In genomic region chr7:148336411-148336810, GRCh38 we compare ENCODE assay signal across 18 cellular contexts.
"Had no signal": no experiment of that assay in that cellular context is flagged by ENCODE, and none has a peak within 500 bp of the region (broad histone marks: within the 10 kb centered on the region; RNA-seq: fewer than 3 reads in every experiment).

No MANE protein-coding gene starts in this region.

- H3K27ac Mint-ChIP-seq: activated CD4-positive, alpha-beta memory T cell treated with anti-CD3 and anti-CD28 coated beads, Interleukin-2, amount 10 ng/mL, durations not matched to agents 7 days and 5 days; activated CD8-positive, alpha-beta memory T cell treated with anti-CD3 and anti-CD28 coated beads, Interleukin-2, amount 10 ng/mL, durations not matched to agents 7 days and 5 days; activated naive CD8-positive, alpha-beta T cell treated with anti-CD3 and anti-CD28 coated beads for 36 hours; mesothelial cell of epicardium; nephron progenitor cell; stimulated activated naive B cell treated with anti-CD40 and anti-IgM and Interleukin-4, amounts not matched to agents 10 μg/mL and 1 μg/mL and 100 μg/mL, for 72 hours had no signal

- H3K4me1 Mint-ChIP-seq: activated CD4-positive, alpha-beta memory T cell treated with anti-CD3 and anti-CD28 coated beads, Interleukin-2, amount 10 ng/mL, durations not matched to agents 7 days and 5 days had no signal

- DNase-seq: activated CD4-positive, alpha-beta memory T cell treated with anti-CD3 and anti-CD28 coated beads, Interleukin-2, amount 10 ng/mL, durations not matched to agents 7 days and 5 days; activated CD4-positive, alpha-beta T cell treated with anti-CD3 and anti-CD28 coated beads for 48 hours; activated CD4-positive, CD25-positive, alpha-beta regulatory T cell; activated CD8-positive, alpha-beta memory T cell treated with anti-CD3 and anti-CD28 coated beads, Interleukin-2, amount 10 ng/mL, durations not matched to agents 7 days and 5 days; activated naive CD8-positive, alpha-beta T cell treated with anti-CD3 and anti-CD28 coated beads for 36 hours; amniotic stem cell; cortex of kidney; effector CD8-positive, alpha-beta T cell; kidney glomerular epithelial cell; nephron progenitor cell; occipital lobe; posterior cingulate gyrus; retina; stimulated activated naive B cell treated with anti-CD40 and anti-IgM and Interleukin-4, amounts not matched to agents 10 μg/mL and 1 μg/mL and 100 μg/mL, for 72 hours; T1000 had no signal

- H3K36me3 Mint-ChIP-seq: activated naive CD8-positive, alpha-beta T cell treated with anti-CD3 and anti-CD28 coated beads for 36 hours; brain; mesothelial cell of epicardium had no signal

- H3K4me3 Mint-ChIP-seq: activated CD4-positive, alpha-beta memory T cell treated with anti-CD3 and anti-CD28 coated beads, Interleukin-2, amount 10 ng/mL, durations not matched to agents 7 days and 5 days; activated CD8-positive, alpha-beta memory T cell treated with anti-CD3 and anti-CD28 coated beads, Interleukin-2, amount 10 ng/mL, durations not matched to agents 7 days and 5 days; activated naive CD8-positive, alpha-beta T cell treated with anti-CD3 and anti-CD28 coated beads for 36 hours; mesothelial cell of epicardium; nephron progenitor cell; stimulated activated naive B cell treated with anti-CD40 and anti-IgM and Interleukin-4, amounts not matched to agents 10 μg/mL and 1 μg/mL and 100 μg/mL, for 72 hours had no signal

- H3K9me3 Mint-ChIP-seq: mesothelial cell of epicardium had no signal

- FAIRE-seq: frontal cortex had no signal
